In the genomic region with DNA sequence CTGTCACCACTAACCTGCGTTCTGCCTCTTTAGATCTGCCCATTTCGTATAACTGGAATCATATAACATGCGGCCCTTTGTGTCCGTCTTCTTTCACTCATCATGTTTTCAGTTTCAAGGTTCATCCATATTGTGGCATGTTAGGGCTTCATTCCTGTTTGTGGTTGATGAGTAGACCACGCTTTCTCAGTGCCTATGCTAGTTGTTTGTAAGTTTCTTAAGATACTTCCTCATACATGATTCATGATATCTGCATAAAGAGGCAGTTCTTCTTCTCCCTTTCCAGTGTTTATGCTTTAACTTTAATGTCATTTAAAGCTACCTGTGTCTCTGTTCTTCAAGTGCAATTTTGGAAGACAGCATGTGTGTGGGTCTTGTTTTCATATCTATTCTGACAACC, we compare ENCODE assay signal across 28 cellular contexts.
DNase-seq lines count a peak whose midpoint lies in the region; ATAC-seq and TF ChIP-seq lines count a peak whose summit lies in the region.
"Had no signal": no experiment of that assay in that cellular context is flagged by ENCODE, and none has a peak within 500 bp of the region (broad histone marks: within the 10 kb centered on the region; RNA-seq: fewer than 3 reads in every experiment).

No MANE protein-coding gene starts in this region.

- H3K4me1 Mint-ChIP-seq in activated T-helper 17 cell treated with anti-CD3 and anti-CD28 coated beads, Interleukin-2, amount 50 U/mL, for 72 hours, result no peaks in the 10 kb centered on the region
- H3K4me1 Mint-ChIP-seq: activated naive CD8-positive, alpha-beta T cell treated with anti-CD3 and anti-CD28 coated beads, Interleukin-2, amount 50 U/mL, for 24 hours; CD4-positive, CD25-positive, alpha-beta regulatory T cell; central memory CD8-positive, alpha-beta T cell; mesothelial cell of epicardium; naive B cell had no signal

- ATAC-seq in activated T-helper 17 cell treated with anti-CD3 and anti-CD28 coated beads, Interleukin-2, amount 50 U/mL, for 72 hours (replicated peaks), result peak; percentile 37
- ATAC-seq in HG03432 (IDR thresholded peaks at IDR 0.05; ENCODE audit: unreplicated experiment) (no peak), HG03139 (IDR thresholded peaks at IDR 0.05; ENCODE audit: unreplicated experiment) (no peak)
- ATAC-seq: activated naive CD8-positive, alpha-beta T cell treated with anti-CD3 and anti-CD28 coated beads, Interleukin-2, amount 50 U/mL, for 24 hours; left ventricle myocardium superior; Panc1; stimulated activated naive CD8-positive, alpha-beta T cell treated with anti-CD3 and anti-CD28 coated beads, Interleukin-15, Interleukin-2, amounts not matched to agents 100 U/mL and 50 U/mL, for 24 hours had no signal

- no peak for TF ChIP-seq CTCF in neutrophil (IDR thresholded peaks at IDR 0.05)

- peaks cover 19% of the 10 kb centered on the region for H3K9me3 Mint-ChIP-seq in activated T-helper 17 cell treated with anti-CD3 and anti-CD28 coated beads, Interleukin-2, amount 50 U/mL, for 72 hours

- no peaks in the 10 kb centered on the region for H3K9me3 ChIP-seq in neutrophil
- H3K9me3 ChIP-seq: thoracic aorta, vagina had no signal

- H3K27me3 ChIP-seq in neutrophil, result no peaks in the 10 kb centered on the region
- H3K27me3 ChIP-seq: vagina had no signal

- no peak overlapping the region for H3K27ac Mint-ChIP-seq in activated T-helper 17 cell treated with anti-CD3 and anti-CD28 coated beads, Interleukin-2, amount 50 U/mL, for 72 hours
- H3K27ac Mint-ChIP-seq: activated naive CD8-positive, alpha-beta T cell treated with anti-CD3 and anti-CD28 coated beads, Interleukin-2, amount 50 U/mL, for 24 hours; CD4-positive, CD25-positive, alpha-beta regulatory T cell; mesothelial cell of epicardium; naive B cell had no signal

- no peaks in the 10 kb centered on the region for H3K36me3 ChIP-seq in neutrophil
- H3K36me3 ChIP-seq: thoracic aorta, vagina had no signal

- H3K27me3 Mint-ChIP-seq in activated T-helper 17 cell treated with anti-CD3 and anti-CD28 coated beads, Interleukin-2, amount 50 U/mL, for 72 hours, result peaks cover 56% of the 10 kb centered on the region

- peak overlapping the region; percentile 33 to 35 for H3K4me3 ChIP-seq in neutrophil (ENCODE audit: low read depth in 1 of 2, low read length in 1 of 2)
- H3K4me3 ChIP-seq: GM23248, thoracic aorta, vagina had no signal

- H3K27ac ChIP-seq in neutrophil, result peak overlapping the region; percentile 91
- H3K27ac ChIP-seq: GM23248, thoracic aorta, vagina had no signal

- peak; percentile 25 for DNase-seq in GF-D8 (lab: John Stamatoyannopoulos, UW)
- DNase-seq in MV-4-11 (lab: John Stamatoyannopoulos, UW), result peak; percentile 97
- DNase-seq in RPMI8226, result no peak
- DNase-seq in NCI-H2227 (lab: John Stamatoyannopoulos, UW; ENCODE audit: unreplicated experiment), result no peak
- DNase-seq: activated gamma-delta T cell; activated naive CD8-positive, alpha-beta T cell treated with anti-CD3 and anti-CD28 coated beads, Interleukin-2, amount 50 U/mL, for 24 hours; activated T-cell treated with anti-CD3 and anti-CD28 coated beads, Interleukin-2, amount 50 U/mL, for 1 hour; CD4-positive, CD25-positive, alpha-beta regulatory T cell; dermis blood vessel endothelial cell; DND-41; GM23248; left ventricle myocardium superior; naive B cell; NCI-H1417 treated with DMSO at 0.1 percent for 48 hours; NCI-H82; nucleus accumbens; SHP77 treated with DMSO at 0.1 percent for 48 hours; stimulated activated naive CD8-positive, alpha-beta T cell treated with anti-CD3 and anti-CD28 coated beads, Interleukin-15, Interleukin-2, amounts not matched to agents 100 U/mL and 50 U/mL, for 24 hours; T-helper 1 cell had no signal

- H3K4me1 ChIP-seq in neutrophil (ENCODE audit: control insufficient read depth in 1 of 2, insufficient read depth in 1 of 2, low read depth in 1 of 2, low read length in 1 of 2), result peaks cover 50 to 51% of the 10 kb centered on the region in 2 experiments
- H3K4me1 ChIP-seq: vagina had no signal

- no peaks in the 10 kb centered on the region for H3K36me3 Mint-ChIP-seq in activated T-helper 17 cell treated with anti-CD3 and anti-CD28 coated beads, Interleukin-2, amount 50 U/mL, for 72 hours (ENCODE audit: low read depth)

- no peak overlapping the region for H3K4me3 Mint-ChIP-seq in activated T-helper 17 cell treated with anti-CD3 and anti-CD28 coated beads, Interleukin-2, amount 50 U/mL, for 72 hours
- H3K4me3 Mint-ChIP-seq: activated naive CD8-positive, alpha-beta T cell treated with anti-CD3 and anti-CD28 coated beads, Interleukin-2, amount 50 U/mL, for 24 hours; CD4-positive, CD25-positive, alpha-beta regulatory T cell; central memory CD8-positive, alpha-beta T cell; mesothelial cell of epicardium; naive B cell had no signal

Comparison
In these comparisons a context has a peak if more than half of its experiments do, and no peak if none do; other contexts are left out.
1. DNase-seq: peak in GF-D8 (single experiment) and MV-4-11 (single experiment); none in RPMI8226 (single experiment) and NCI-H2227 (single experiment).